In genomic region chr10:6513509-6513908, GRCh38 we compare ENCODE assay signal across 24 cellular contexts.
DNase-seq lines count a peak whose midpoint lies in the region; TF ChIP-seq lines count a peak whose summit lies in the region.
"Had no signal": no experiment of that assay in that cellular context is flagged by ENCODE, and none has a peak within 500 bp of the region (broad histone marks: within the 10 kb centered on the region; RNA-seq: fewer than 3 reads in every experiment).

No MANE protein-coding gene starts in this region.

- H3K9me3 Mint-ChIP-seq in activated naive CD8-positive, alpha-beta T cell treated with anti-CD3 and anti-CD28 coated beads for 36 hours: peaks cover 16% of the 10 kb centered on the region
- H3K9me3 Mint-ChIP-seq: HFFc6; stimulated activated memory B cell treated with anti-CD40 and anti-IgM and Interleukin-4, amounts not matched to agents 10 μg/mL and 1 μg/mL and 100 μg/mL, for 72 hours had no signal

- no peaks in the 10 kb centered on the region for H3K9me2 ChIP-seq in Loucy (replicated peaks; ENCODE audit: low read depth, low read length)

- 43% methylated on average over 3 of the region's 3 CpGs for WGBS in smooth muscle cell (ENCODE audit: low lambda C conversion rate)

- peaks cover 18% of the 10 kb centered on the region for H4K20me1 ChIP-seq in Loucy (ENCODE audit: insufficient read depth, low read length, poor library complexity, severe bottlenecking)
- H4K20me1 ChIP-seq in smooth muscle cell (ENCODE audit: low read depth): no peaks in the 10 kb centered on the region

- TF ChIP-seq CTCF in Loucy (conservative IDR thresholded peaks at IDR 0.05; ENCODE audit: low read length) (no peak), smooth muscle cell (IDR thresholded peaks at IDR 0.05; ENCODE audit: borderline replicate concordance, insufficient read depth, poor library complexity, severe bottlenecking) (no peak)

- H3F3A ChIP-seq in Loucy (ENCODE audit: low read depth) (0 out of 2 replicates have a peak, but pooled peaks cover 8% of the 10 kb centered on the region), smooth muscle cell (ENCODE audit: low read depth) (no peaks in the 10 kb centered on the region)

- H3K4me1 ChIP-seq in Loucy (ENCODE audit: insufficient read depth, low read length, poor library complexity, severe bottlenecking) (peaks cover 44% of the 10 kb centered on the region), skeletal muscle tissue (ENCODE audit: control insufficient read depth in 3 of 3, insufficient read depth in 3 of 3, low read length in 3 of 3) (peaks cover 15 to 31% (median 16%) of the 10 kb centered on the region in 3 donors), smooth muscle cell (ENCODE audit: low read depth) (no peaks in the 10 kb centered on the region)
- H3K4me1 ChIP-seq: body of pancreas, foreskin keratinocyte, transverse colon had no signal

- H3K27me3 Mint-ChIP-seq in activated naive CD8-positive, alpha-beta T cell treated with anti-CD3 and anti-CD28 coated beads for 36 hours: no peaks in the 10 kb centered on the region
- H3K27me3 Mint-ChIP-seq: progenitor cell of endocrine pancreas had no signal

- peak overlapping the region; percentile 47 for H3K4me3 Mint-ChIP-seq in activated naive CD8-positive, alpha-beta T cell treated with anti-CD3 and anti-CD28 coated beads for 36 hours
- H3K4me3 Mint-ChIP-seq: HFFc6; nephron progenitor cell; stimulated activated memory B cell treated with anti-CD40 and anti-IgM and Interleukin-4, amounts not matched to agents 10 μg/mL and 1 μg/mL and 100 μg/mL, for 72 hours had no signal

- peaks cover 77% of the 10 kb centered on the region for H3K36me3 Mint-ChIP-seq in activated naive CD8-positive, alpha-beta T cell treated with anti-CD3 and anti-CD28 coated beads for 36 hours
- H3K36me3 Mint-ChIP-seq: stimulated activated memory B cell treated with anti-CD40 and anti-IgM and Interleukin-4, amounts not matched to agents 10 μg/mL and 1 μg/mL and 100 μg/mL, for 72 hours had no signal

- H2AFZ ChIP-seq in Loucy (ENCODE audit: low read length) (no peak overlapping the region), smooth muscle cell (ENCODE audit: low read depth) (no peak overlapping the region)

- H3K27ac ChIP-seq in skeletal muscle tissue (ENCODE audit: low read depth, low read length): peak overlapping the region; percentile 97
- no peak overlapping the region for H3K27ac ChIP-seq in smooth muscle cell (ENCODE audit: low read depth)
- H3K27ac ChIP-seq: body of pancreas, C4-2B, foreskin keratinocyte, transverse colon had no signal

- no peaks in the 10 kb centered on the region for H3K27me3 ChIP-seq in Loucy (ENCODE audit: insufficient read depth, low read length, poor library complexity, severe bottlenecking)
- no peaks in the 10 kb centered on the region for H3K27me3 ChIP-seq in skeletal muscle tissue (ENCODE audit: control insufficient read depth in 3 of 3, insufficient read depth in 3 of 3, low read length in 3 of 3)
- H3K27me3 ChIP-seq in smooth muscle cell (ENCODE audit: low read depth): no peaks in the 10 kb centered on the region
- H3K27me3 ChIP-seq: body of pancreas, foreskin keratinocyte, transverse colon had no signal

- peak; percentile 32 for DNase-seq in activated T-cell treated with anti-CD3 and anti-CD28 coated beads for 24 hours (ENCODE audit: low read depth)
- no peak for DNase-seq in activated T-cell treated with anti-CD3 and anti-CD28 coated beads, Interleukin-2, amount 50 U/mL, for 48 hours
- peak; percentile 42 for DNase-seq in activated naive CD8-positive, alpha-beta T cell treated with anti-CD3 and anti-CD28 coated beads for 36 hours
- DNase-seq in Kasumi-1 (lab: John Stamatoyannopoulos, UW): no peak
- DNase-seq in smooth muscle cell (lab: John Stamatoyannopoulos, UW; ENCODE audit: unreplicated experiment): no peak
- DNase-seq in NCI-H82 (lab: John Stamatoyannopoulos, UW): no peak
- DNase-seq: activated effector memory CD4-positive, alpha-beta T cell treated with anti-CD3 and anti-CD28 coated beads, Interleukin-2, amount 50 U/mL, for 16 hours; body of pancreas; DMS53; foreskin keratinocyte; HFFc6; KG1; mesenchymal stem cell; NCI-H1092; NCI-H2107; NCI-H524 treated with DMSO at 0.1 percent for 48 hours; nephron progenitor cell; SHP77; transverse colon had no signal

- H3K4me2 ChIP-seq in Loucy (ENCODE audit: low read depth, low read length, poor library complexity, severe bottlenecking): peak overlapping the region; percentile 33
- no peak overlapping the region for H3K4me2 ChIP-seq in smooth muscle cell

- H3K9me3 ChIP-seq in Loucy (ENCODE audit: insufficient read depth, low read depth, low read length) (peaks cover 10% of the 10 kb centered on the region; the same call in 1 of the 2 replicates), skeletal muscle tissue (ENCODE audit: control insufficient read depth in 3 of 3, low read length in 3 of 3) (no peaks in the 10 kb centered on the region), smooth muscle cell (replicated peaks; ENCODE audit: low read depth) (no peaks in the 10 kb centered on the region)
- H3K9me3 ChIP-seq: body of pancreas had no signal

- peaks cover 61% of the 10 kb centered on the region for H3K4me1 Mint-ChIP-seq in activated naive CD8-positive, alpha-beta T cell treated with anti-CD3 and anti-CD28 coated beads for 36 hours
- H3K4me1 Mint-ChIP-seq: stimulated activated memory B cell treated with anti-CD40 and anti-IgM and Interleukin-4, amounts not matched to agents 10 μg/mL and 1 μg/mL and 100 μg/mL, for 72 hours had no signal

- peaks cover 68% of the 10 kb centered on the region for H3K36me3 ChIP-seq in Loucy (ENCODE audit: insufficient read depth, low read length)
- H3K36me3 ChIP-seq in skeletal muscle tissue (ENCODE audit: control insufficient read depth in 3 of 3, insufficient read depth in 3 of 3, low read length in 3 of 3): peaks cover 3 to 15% (median 8%) of the 10 kb centered on the region in 3 donors
- no peaks in the 10 kb centered on the region for H3K36me3 ChIP-seq in smooth muscle cell (ENCODE audit: low read depth)
- H3K36me3 ChIP-seq: transverse colon had no signal

- H3K79me2 ChIP-seq in Loucy (ENCODE audit: insufficient read depth, low read length) (peaks cover 69% of the 10 kb centered on the region), smooth muscle cell (ENCODE audit: low read depth) (no peaks in the 10 kb centered on the region)

- H3K4me3 ChIP-seq in Loucy (ENCODE audit: low read length, poor library complexity, severe bottlenecking) (no peak overlapping the region), skeletal muscle tissue (ENCODE audit: low read length in 3 of 3) (peak overlapping the region; percentile 71 to 79 (median 77)), smooth muscle cell (no peak overlapping the region)
- H3K4me3 ChIP-seq: body of pancreas, transverse colon had no signal

- H3K9ac ChIP-seq in Loucy (ENCODE audit: low read depth, low read length, poor library complexity, severe bottlenecking) (no peak overlapping the region), skeletal muscle tissue (ENCODE audit: low read depth in 1 of 3, low read length in 3 of 3) (peak overlapping the region; percentile 73 to 84 (median 84)), smooth muscle cell (ENCODE audit: low read depth) (no peak overlapping the region)

- peak overlapping the region; percentile 84 for H3K27ac Mint-ChIP-seq in activated naive CD8-positive, alpha-beta T cell treated with anti-CD3 and anti-CD28 coated beads for 36 hours
- H3K27ac Mint-ChIP-seq: HFFc6; nephron progenitor cell; progenitor cell of endocrine pancreas; stimulated activated memory B cell treated with anti-CD40 and anti-IgM and Interleukin-4, amounts not matched to agents 10 μg/mL and 1 μg/mL and 100 μg/mL, for 72 hours had no signal

Comparison
In these comparisons a context has a peak if more than half of its experiments do, and no peak if none do; other contexts are left out.
1. DNase-seq: peak in activated T-cell treated with anti-CD3 and anti-CD28 coated beads for 24 hours (single experiment) and activated naive CD8-positive, alpha-beta T cell treated with anti-CD3 and anti-CD28 coated beads for 36 hours (single experiment); none in activated T-cell treated with anti-CD3 and anti-CD28 coated beads, Interleukin-2, amount 50 U/mL, for 48 hours (0 of 2), Kasumi-1 (0 of 2), smooth muscle cell (single experiment) and NCI-H82 (single experiment).
2. H3K4me3 ChIP-seq: peak in skeletal muscle tissue (3 of 3); none in Loucy (single experiment) and smooth muscle cell (single experiment).
3. H3K9ac ChIP-seq: peak in skeletal muscle tissue (3 of 3); none in Loucy (single experiment) and smooth muscle cell (single experiment).